8 cellular contexts compared by ENCODE assay signal in genomic region chr7:27179503-27180430, GRCh38. TPM values are rescaled to one million over a fixed set of nuclear protein-coding genes. Genes with fewer than 3 reads are reported as not detected.
DNase-seq lines count a peak whose midpoint lies in the region; ATAC-seq and TF ChIP-seq lines count a peak whose summit lies in the region.

No MANE protein-coding gene starts in this region.

- H3K4me2 ChIP-seq in GM23338 = peak overlapping the region; percentile 62

- peaks cover 100% of the 10 kb centered on the region for H3K27me3 Mint-ChIP-seq in GM23338 (ENCODE audit: insufficient read depth, low read depth, poor library complexity)

- DNase-seq in ACHN = peak; percentile 93
- peak; percentile 89 for DNase-seq in GM23338 (ENCODE audit: low spot score)
- peak; percentile 86 to 94 for DNase-seq in SJSA1 (ENCODE audit: low read depth in 1 of 2, low spot score in 2 of 2)
- peak; percentile 43 for DNase-seq in activated naive CD8-positive, alpha-beta T cell treated with anti-CD3 and anti-CD28 coated beads, Interleukin-2, amount 50 U/mL, for 16 hours (ENCODE audit: low read depth, low spot score)
- DNase-seq in right cardiac atrium = peak; percentile 56 to 82 (median 81)
- DNase-seq in skeletal muscle cell (ENCODE audit: low read depth) = no peak

- no peak overlapping the region for H3K27ac ChIP-seq in GM23338 (ENCODE audit: low read depth)
- peak overlapping the region; percentile 93 for H3K27ac ChIP-seq in SJSA1
- no peak overlapping the region for H3K27ac ChIP-seq in right cardiac atrium (ENCODE audit: low read length)

- H3K36me3 Mint-ChIP-seq in GM23338 (ENCODE audit: low read depth) = no peaks in the 10 kb centered on the region

- intact Hi-C loops in right cardiac atrium (cut with DNase I) = no loop called here

- H3K9me3 Mint-ChIP-seq in GM23338 = peaks cover 7% of the 10 kb centered on the region; the same call in 1 of the 3 replicates

- peak; percentile 79 to 93 for TF ChIP-seq CTCF in GM23338 (conservative IDR thresholded peaks at IDR 0.05; ENCODE audit: low read depth in 2 of 2)

- peaks cover 40% of the 10 kb centered on the region for H3K4me1 ChIP-seq in GM23338 (ENCODE audit: insufficient read depth)
- H3K4me1 ChIP-seq in SJSA1 (replicated peaks) = peaks cover 72% of the 10 kb centered on the region
- H3K4me1 ChIP-seq in right cardiac atrium (ENCODE audit: control insufficient read depth, insufficient read depth, low read length) = peaks cover 2% of the 10 kb centered on the region

- no peak overlapping the region for H2AFZ ChIP-seq in GM23338

- in situ Hi-C loops in ACHN (cut with HindIII; ENCODE audit: low pct_ligation_motif_present, low pct_unique_long_range_greater_than_20kb, low sequenced_read_pairs) = no loop called here

- no peak overlapping the region for H3K27ac Mint-ChIP-seq in GM23338

- H3K4me3 ChIP-seq in GM23338 (peak overlapping the region; percentile 36), SJSA1 (peak overlapping the region; percentile 57), right cardiac atrium (ENCODE audit: low read length) (peak overlapping the region; percentile 11), skeletal muscle cell (ENCODE audit: low read depth, low read length) (peak overlapping the region; percentile 78)

- peaks cover 100% of the 10 kb centered on the region for H3K27me3 ChIP-seq in GM23338 (ENCODE audit: insufficient read depth)
- H3K27me3 ChIP-seq in SJSA1 (replicated peaks) = no peaks in the 10 kb centered on the region
- peaks cover 5% of the 10 kb centered on the region for H3K27me3 ChIP-seq in right cardiac atrium (ENCODE audit: control insufficient read depth, insufficient read depth)

- ATAC-seq in GM23338 (peak; percentile 58), right cardiac atrium (peak; percentile 34 to 70), GM21528 (IDR thresholded peaks at IDR 0.05; ENCODE audit: low FRiP score, unreplicated experiment) (no peak), HG02938 (IDR thresholded peaks at IDR 0.05; ENCODE audit: unreplicated experiment) (no peak)

- H3K36me3 ChIP-seq in GM23338 (ENCODE audit: insufficient read depth) (no peaks in the 10 kb centered on the region), SJSA1 (peaks cover 22% of the 10 kb centered on the region)

- no peaks in the 10 kb centered on the region for H3K9me2 ChIP-seq in GM23338 (ENCODE audit: insufficient read depth)

- H3K4me3 Mint-ChIP-seq in GM23338 = peak overlapping the region; percentile 24

- WGBS in right cardiac atrium = 7% methylated on average over 56 of the region's 56 CpGs

- H3K9me3 ChIP-seq in SJSA1 (replicated peaks) (no peaks in the 10 kb centered on the region), right cardiac atrium (ENCODE audit: control insufficient read depth, low read length) (no peaks in the 10 kb centered on the region)

- H3K4me1 Mint-ChIP-seq in GM23338 = peaks cover 24% of the 10 kb centered on the region

- peaks cover 39% of the 10 kb centered on the region for H3F3A ChIP-seq in GM23338 (replicated peaks; ENCODE audit: low read depth)

- H4K20me1 ChIP-seq in GM23338 (replicated peaks; ENCODE audit: insufficient read depth) = peaks cover 66% of the 10 kb centered on the region

- no peaks in the 10 kb centered on the region for H3K79me2 ChIP-seq in GM23338 (replicated peaks; ENCODE audit: insufficient read depth)

TF ChIP-seq in GM23338, 12 proteins besides CTCF, POLR2A, EP300 and RAD21:
- TF ChIP-seq ETS1 (IDR thresholded peaks at IDR 0.05) (no peak), EZH2 (IDR thresholded peaks at IDR 0.05; ENCODE audit: low read depth, unreplicated experiment) (peak; percentile 89)

RNA-seq across cellular contexts. Expression of gene HOXA11, which starts 5.3 kb away (rescaled TPM):
- total RNA-seq in GM23338 (2014; rRNA removed; shearing (Covaris generic)) = not detected in 2 replicates
- not detected in 2 replicates for polyA plus RNA-seq in GM23338 (2016; fragmentation: Nextera tagmentation; extraction: Ambion mirVana)
- total RNA-seq in SJSA1 (2014; rRNA removed; shearing (Covaris generic)) = 4.4 and 5.9 TPM in 2 replicates
- not detected for total RNA-seq in right cardiac atrium
- polyA plus RNA-seq in right cardiac atrium = not detected

RNA-seq across cellular contexts. Expression of gene HOXA10, which starts 5.6 kb away (rescaled TPM):
- total RNA-seq in GM23338 (2014; rRNA removed; shearing (Covaris generic)) = not detected in 2 replicates
- not detected in 2 replicates for polyA plus RNA-seq in GM23338 (2016; fragmentation: Nextera tagmentation; extraction: Ambion mirVana)
- total RNA-seq in SJSA1 (2014; rRNA removed; shearing (Covaris generic)) = 8.6 and 15.5 TPM in 2 replicates
- not detected for total RNA-seq in right cardiac atrium
- polyA plus RNA-seq in right cardiac atrium = not detected

RNA-seq across cellular contexts. Expression of gene HOXA9, which starts 14.4 kb away (rescaled TPM):
- not detected in 2 replicates for total RNA-seq in GM23338 (2014; rRNA removed; shearing (Covaris generic))
- polyA plus RNA-seq in GM23338 (2016; fragmentation: Nextera tagmentation; extraction: Ambion mirVana) = not detected in 2 replicates
- 7.0 and 16.3 TPM in 2 replicates for total RNA-seq in SJSA1 (2014; rRNA removed; shearing (Covaris generic))
- not detected for total RNA-seq in right cardiac atrium
- polyA plus RNA-seq in right cardiac atrium = not detected

RNA-seq across cellular contexts. Expression of gene HOXA13, which starts 20.1 kb away (rescaled TPM):
- not detected in 2 replicates for total RNA-seq in GM23338 (2014; rRNA removed; shearing (Covaris generic))
- not detected in 2 replicates for polyA plus RNA-seq in GM23338 (2016; fragmentation: Nextera tagmentation; extraction: Ambion mirVana)
- total RNA-seq in SJSA1 (2014; rRNA removed; shearing (Covaris generic)) = 1.7 and 2.5 TPM in 2 replicates
- total RNA-seq in right cardiac atrium = not detected
- polyA plus RNA-seq in right cardiac atrium = not detected

RNA-seq across cellular contexts. Expression of gene HOXA7, which starts 23.3 kb away (rescaled TPM):
- total RNA-seq in GM23338 (2014; rRNA removed; shearing (Covaris generic)) = not detected in 2 replicates
- polyA plus RNA-seq in GM23338 (2016; fragmentation: Nextera tagmentation; extraction: Ambion mirVana) (0.24 TPM in 1 of 2 replicates, not detected in the other), right cardiac atrium (0.11 TPM)
- total RNA-seq in SJSA1 (2014; rRNA removed; shearing (Covaris generic)) = 0.09 and 2.9 TPM in 2 replicates
- total RNA-seq in right cardiac atrium = not detected

Comparison
In these comparisons a context has a peak if more than half of its experiments do, and no peak if none do; other contexts are left out.
1. ATAC-seq: peak in GM23338 (single experiment) and right cardiac atrium (2 of 2); none in GM21528 (single experiment) and HG02938 (single experiment).
2. H3K4me3 ChIP-seq: peak in every context shown above with its lines; median percentile 78 in skeletal muscle cell; 57 in SJSA1; 36 in GM23338; 11 in right cardiac atrium.